Comparison of ENCODE assay signal across 8 cellular contexts in the genomic region with DNA sequence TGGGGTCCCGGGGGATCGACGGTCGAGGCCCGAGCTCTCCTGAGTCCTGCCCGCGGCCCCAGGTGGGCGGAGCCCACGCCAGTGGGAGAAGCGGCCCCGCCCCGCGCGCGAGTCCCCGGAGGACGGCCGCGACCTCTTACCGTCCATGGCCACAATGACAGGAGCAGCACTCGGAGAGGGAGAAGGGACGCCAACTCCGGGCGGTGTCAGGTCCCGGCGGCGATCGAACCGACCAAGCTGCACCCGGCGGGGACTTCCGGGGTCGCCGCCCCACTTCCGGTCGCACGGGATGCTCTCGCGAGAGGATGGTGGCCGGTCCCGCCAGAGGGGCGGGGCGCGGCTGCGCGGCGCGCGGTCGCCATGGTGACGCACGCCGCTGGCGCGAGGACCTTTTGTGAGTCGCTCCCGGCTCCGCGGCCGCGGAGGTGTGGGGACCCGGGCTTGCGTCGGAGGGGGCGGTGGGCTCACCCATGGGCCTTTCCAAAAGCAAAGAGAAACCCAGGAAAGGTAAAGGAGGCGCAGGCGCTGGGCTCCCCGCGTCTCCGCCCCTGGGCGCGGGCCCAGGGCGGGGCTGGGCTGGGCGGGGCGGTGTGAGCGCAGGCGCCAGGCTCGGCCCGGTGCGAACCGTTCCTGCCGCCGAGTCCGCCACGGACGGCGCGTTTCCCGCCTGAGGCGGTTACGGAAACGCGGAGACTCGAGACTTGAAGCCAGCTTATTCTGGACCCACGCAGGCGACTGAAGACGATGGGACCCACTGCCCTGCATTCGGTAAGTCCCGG. TPM values are rescaled to one million over a fixed set of nuclear protein-coding genes. Genes with fewer than 3 reads are reported as not detected.
DNase-seq lines count a peak whose midpoint lies in the region; ATAC-seq and TF ChIP-seq lines count a peak whose summit lies in the region.

CHMP1A (minus strand) TSS at position 267 of the 779 bp plus-strand sequence; CDS start at position 147, 120 bp downstream.
SPATA33 (plus strand) TSS at position 395 of the 779 bp plus-strand sequence; CDS start at position 471, 76 bp downstream.

- peak within 1 kb of the TSS; percentile 79 for H3K27ac ChIP-seq in KOPT-K1 (ENCODE audit: low read depth, low read length, poor library complexity, severe bottlenecking)
- peak within 1 kb of the TSS; percentile 57 for H3K27ac ChIP-seq in RWPE2 (ENCODE audit: poor library complexity, severe bottlenecking)
- peak within 1 kb of the TSS; percentile 66 for H3K27ac ChIP-seq in neural cell (ENCODE audit: low read length)

- peak within 1 kb of the TSS; percentile 84 for H3K9ac ChIP-seq in neural cell (ENCODE audit: low read length)

- H3K4me3 Mint-ChIP-seq in stimulated activated naive CD8-positive, alpha-beta T cell treated with anti-CD3 and anti-CD28 coated beads, Interleukin-15, amount 100 ng/mL, for 72 hours, result peak within 1 kb of the TSS; percentile 95 to 96

- peak within 1 kb of the TSS; percentile 65 for H2AFZ ChIP-seq in neural cell (ENCODE audit: low read depth, low read length)

- H4K20me1 ChIP-seq in neural cell (ENCODE audit: insufficient read depth), result no peaks in the 10 kb centered on the region

- ATAC-seq in GM21825 (IDR thresholded peaks at IDR 0.05; ENCODE audit: unreplicated experiment) (peak; percentile 92), RWPE2 (ENCODE audit: low read depth) (peak; percentile 89)
- peak; percentile 95 for ATAC-seq in stimulated activated naive CD8-positive, alpha-beta T cell treated with anti-CD3 and anti-CD28 coated beads, Interleukin-15, amount 100 ng/mL, for 72 hours

- peaks cover 6% of the 10 kb centered on the region for H3K4me1 ChIP-seq in RWPE2 (ENCODE audit: insufficient read depth, poor library complexity, severe bottlenecking)

- H3F3A ChIP-seq in neural cell (ENCODE audit: insufficient read depth, low read length, poor library complexity, severe bottlenecking), result no peaks in the 10 kb centered on the region

- H3K4me2 ChIP-seq in neural cell (ENCODE audit: low read length), result peak within 1 kb of the TSS; percentile 54

- H3K27ac Mint-ChIP-seq in stimulated activated naive CD8-positive, alpha-beta T cell treated with anti-CD3 and anti-CD28 coated beads, Interleukin-15, amount 100 ng/mL, for 72 hours, result peak within 1 kb of the TSS; percentile 96

- peaks cover 53% of the 10 kb centered on the region for H3K36me3 ChIP-seq in KOPT-K1 (ENCODE audit: insufficient read depth, low read length)
- H3K36me3 ChIP-seq in RWPE2 (ENCODE audit: low read depth), result peaks cover 46% of the 10 kb centered on the region
- peaks cover 11% of the 10 kb centered on the region for H3K36me3 ChIP-seq in neural cell (ENCODE audit: insufficient read depth, low read length)

- TF ChIP-seq CTCF in RWPE2 (IDR thresholded peaks at IDR 0.05; ENCODE audit: poor library complexity, severe bottlenecking) (no peak), neural cell (IDR thresholded peaks at IDR 0.05; ENCODE audit: poor library complexity, severe bottlenecking) (no peak)

- peak; percentile 46 for TF ChIP-seq RAD21 in neural cell (conservative IDR thresholded peaks at IDR 0.05)

- H3K9me3 ChIP-seq in KOPT-K1 (ENCODE audit: insufficient read depth, low read length, poor library complexity, severe bottlenecking), result no peaks in the 10 kb centered on the region
- H3K9me3 ChIP-seq in RWPE2 (ENCODE audit: severe bottlenecking), result no peaks in the 10 kb centered on the region
- H3K9me3 ChIP-seq in neural cell (ENCODE audit: low read length), result no peaks in the 10 kb centered on the region

- H3K27me3 ChIP-seq in RWPE2 (ENCODE audit: insufficient read depth, poor library complexity, severe bottlenecking), result no peaks in the 10 kb centered on the region
- no peaks in the 10 kb centered on the region for H3K27me3 ChIP-seq in neural cell (ENCODE audit: insufficient read depth, low read depth, low read length)

- peaks cover 44% of the 10 kb centered on the region for H3K4me1 Mint-ChIP-seq in stimulated activated naive CD8-positive, alpha-beta T cell treated with anti-CD3 and anti-CD28 coated beads, Interleukin-15, amount 100 ng/mL, for 72 hours

- DNase-seq in EH (ENCODE audit: low read depth) (peak; percentile 86), RWPE2 (ENCODE audit: low spot score) (no peak), fibroblast of the conjunctiva (ENCODE audit: low read depth) (peak; percentile 60)
- DNase-seq in activated T-helper 9 cell treated with anti-CD3 and anti-CD28 coated beads, Interleukin-2, amount 50 U/mL, for 16 hours (ENCODE audit: low read depth), result peak; percentile 90
- peak; percentile 94 to 96 for DNase-seq in stimulated activated naive CD8-positive, alpha-beta T cell treated with anti-CD3 and anti-CD28 coated beads, Interleukin-15, amount 100 ng/mL, for 72 hours

- no peaks in the 10 kb centered on the region for H3K9me2 ChIP-seq in neural cell (ENCODE audit: insufficient read depth, low read length)

- H3K79me2 ChIP-seq in neural cell (replicated peaks; ENCODE audit: insufficient read depth, low read length), result peaks cover 43% of the 10 kb centered on the region

- no peaks in the 10 kb centered on the region for H3K9me3 Mint-ChIP-seq in stimulated activated naive CD8-positive, alpha-beta T cell treated with anti-CD3 and anti-CD28 coated beads, Interleukin-15, amount 100 ng/mL, for 72 hours

- TF ChIP-seq EP300 in neural cell (conservative IDR thresholded peaks at IDR 0.05; ENCODE audit: poor library complexity, severe bottlenecking), result peak; percentile 18

- H3K4me3 ChIP-seq in RWPE2 (ENCODE audit: severe bottlenecking) (peak within 1 kb of the TSS; percentile 89), neural cell (ENCODE audit: low read length) (peak within 1 kb of the TSS; percentile 94)

- H3K27me3 Mint-ChIP-seq in stimulated activated naive CD8-positive, alpha-beta T cell treated with anti-CD3 and anti-CD28 coated beads, Interleukin-15, amount 100 ng/mL, for 72 hours, result no peaks in the 10 kb centered on the region

TF ChIP-seq in neural cell, 6 proteins besides CTCF, POLR2A, EP300 and RAD21:
- TF ChIP-seq TAF1 (IDR thresholded peaks at IDR 0.05; ENCODE audit: low read depth) (peak; percentile 12), MXI1 (conservative IDR thresholded peaks at IDR 0.05; ENCODE audit: poor library complexity, severe bottlenecking) (peak; percentile 98), POLR2AphosphoS5 (IDR thresholded peaks at IDR 0.05) (peak; percentile 91), SMC3 (conservative IDR thresholded peaks at IDR 0.05; ENCODE audit: poor library complexity) (no peak), REST (IDR thresholded peaks at IDR 0.05; ENCODE audit: borderline replicate concordance) (peak; percentile 41), EZH2 (IDR thresholded peaks at IDR 0.05; ENCODE audit: borderline replicate concordance, insufficient read depth, low read length, poor library complexity, severe bottlenecking) (no peak)

RNA-seq across cellular contexts. Expression of gene CHMP1A, which starts in this region (rescaled TPM):
- 113 and 150 TPM in 2 replicates for polyA plus RNA-seq in neural cell
- polyA minus RNA-seq in neural cell, result 98.3 and 103 TPM in 2 replicates

RNA-seq across cellular contexts. Expression of gene SPATA33, which starts in this region (rescaled TPM):
- polyA plus RNA-seq in neural cell, result 16.0 and 24.8 TPM in 2 replicates
- polyA minus RNA-seq in neural cell, result 11.7 and 13.0 TPM in 2 replicates
